16 cellular contexts compared by ENCODE assay signal in genomic region chr2:109188924-109189323, GRCh38. TPM values are rescaled to one million over a fixed set of nuclear protein-coding genes. Genes with fewer than 3 reads are reported as not detected.
DNase-seq lines count a peak whose midpoint lies in the region; ATAC-seq and TF ChIP-seq lines count a peak whose summit lies in the region.
"Had no signal": no experiment of that assay in that cellular context is flagged by ENCODE, and none has a peak within 500 bp of the region (broad histone marks: within the 10 kb centered on the region; RNA-seq: fewer than 3 reads in every experiment).

No MANE protein-coding gene starts in this region.

- H2BK15ac ChIP-seq in mesenchymal stem cell (ENCODE audit: low read depth, poor library complexity, severe bottlenecking) = no peak overlapping the region

- H3K27ac ChIP-seq in coronary artery = peak overlapping the region; percentile 19 to 22
- H3K27ac ChIP-seq in mesenchymal stem cell (ENCODE audit: low read length, poor library complexity, severe bottlenecking) = no peak overlapping the region
- H3K27ac ChIP-seq in tibial artery = peak overlapping the region; percentile 75 to 85
- H3K27ac ChIP-seq: A549 had no signal

- H3K9me3 ChIP-seq in NT2/D1 (ENCODE audit: insufficient read depth, low read length) = no peaks in the 10 kb centered on the region
- no peaks in the 10 kb centered on the region for H3K9me3 ChIP-seq in mesenchymal stem cell (ENCODE audit: control insufficient read depth, low read length)
- H3K9me3 ChIP-seq in tibial artery = no peaks in the 10 kb centered on the region
- H3K9me3 ChIP-seq: A549 had no signal

- no peak overlapping the region for H2AFZ ChIP-seq in mesenchymal stem cell (ENCODE audit: low read depth, low read length)

- no peaks in the 10 kb centered on the region for H3K36me3 ChIP-seq in NT2/D1 (ENCODE audit: insufficient read depth, insufficient read length, low read length)
- no peaks in the 10 kb centered on the region for H3K36me3 ChIP-seq in mesenchymal stem cell (ENCODE audit: control insufficient read depth in 1 of 2, insufficient read depth in 2 of 2, low read depth in 1 of 2, low read length in 2 of 2)
- no peaks in the 10 kb centered on the region for H3K36me3 ChIP-seq in tibial artery

- no peak overlapping the region for H3K4me2 ChIP-seq in mesenchymal stem cell (ENCODE audit: low read length, poor library complexity, severe bottlenecking)
- H3K4me2 ChIP-seq: A549 had no signal

- no peak overlapping the region for H3K18ac ChIP-seq in mesenchymal stem cell (ENCODE audit: low read depth in 1 of 2, low read length in 2 of 2)

- peaks cover 10 to 37% (median 26%) of the 10 kb centered on the region in 4 donors for H3K4me1 Mint-ChIP-seq in naive thymus-derived CD8-positive, alpha-beta T cell
- H3K4me1 Mint-ChIP-seq: CD14-positive monocyte had no signal

- DNase-seq in NT2/D1 (ENCODE audit: low read depth, low spot score) (no peak), coronary artery (ENCODE audit: low spot score) (no peak), mesenchymal stem cell (no peak), tibial artery (peak in 1 of 2 donors; percentile 37), kidney glomerular epithelial cell (lab: John Stamatoyannopoulos, UW) (no peak)
- no peak for DNase-seq in naive thymus-derived CD8-positive, alpha-beta T cell
- DNase-seq: CD8-positive, alpha-beta T cell; COR-L47; DND-41; GDM1; KBM-7 had no signal

- H3K4me1 ChIP-seq in NT2/D1 (ENCODE audit: insufficient read depth, insufficient read length) (peaks cover under 1% of the 10 kb centered on the region), mesenchymal stem cell (ENCODE audit: control insufficient read depth, insufficient read depth, low read depth, low read length) (peaks cover 17% of the 10 kb centered on the region), tibial artery (peaks cover 8 to 61% (median 55%) of the 10 kb centered on the region in 4 donors)

- H2BK120ac ChIP-seq in mesenchymal stem cell (ENCODE audit: low read depth, low read length) = no peak overlapping the region

- H3K4me3 ChIP-seq in NT2/D1 (ENCODE audit: insufficient read length, low read depth) (no peak overlapping the region), coronary artery (no peak overlapping the region), mesenchymal stem cell (ENCODE audit: insufficient read depth in 1 of 2, low read depth in 1 of 2, low read length in 2 of 2) (no peak overlapping the region), tibial artery (no peak overlapping the region)
- H3K4me3 ChIP-seq: A549 had no signal

- no peak overlapping the region for H3K27ac Mint-ChIP-seq in naive thymus-derived CD8-positive, alpha-beta T cell
- H3K27ac Mint-ChIP-seq: CD8-positive, alpha-beta T cell had no signal

- H3K9me3 Mint-ChIP-seq in naive thymus-derived CD8-positive, alpha-beta T cell = no peaks in the 10 kb centered on the region
- H3K9me3 Mint-ChIP-seq: CD14-positive monocyte; CD8-positive, alpha-beta T cell had no signal

- H3K23ac ChIP-seq in mesenchymal stem cell (ENCODE audit: low read length in 2 of 2) = no peak overlapping the region

- H2AK5ac ChIP-seq in mesenchymal stem cell (ENCODE audit: low read length, severe bottlenecking) = peak overlapping the region; percentile 33

- 92% methylated on average over 4 of the region's 4 CpGs for WGBS in mesenchymal stem cell

- no peaks in the 10 kb centered on the region for H3K27me3 ChIP-seq in NT2/D1 (ENCODE audit: insufficient read depth, insufficient read length)
- no peaks in the 10 kb centered on the region for H3K27me3 ChIP-seq in mesenchymal stem cell (ENCODE audit: control insufficient read depth in 1 of 2, insufficient read depth in 1 of 2, low read length in 2 of 2)
- no peaks in the 10 kb centered on the region for H3K27me3 ChIP-seq in tibial artery

- intact Hi-C loops in tibial artery (cut with DNase I; ENCODE audit: low total_unique reads) = no loop called here

- peak overlapping the region in 1 of 2 experiments; percentile 15 for H2BK12ac ChIP-seq in mesenchymal stem cell (ENCODE audit: low read length in 2 of 2)

- H3K27me3 Mint-ChIP-seq in naive thymus-derived CD8-positive, alpha-beta T cell = peaks cover 0 to 2% (median 0%) of the 10 kb centered on the region in 5 donors

- TF ChIP-seq CTCF in coronary artery (IDR thresholded peaks at IDR 0.05) = no peak
- TF ChIP-seq CTCF in tibial artery (IDR thresholded peaks at IDR 0.05) = no peak

- H3K4me3 Mint-ChIP-seq in naive thymus-derived CD8-positive, alpha-beta T cell = no peak overlapping the region
- H3K4me3 Mint-ChIP-seq: CD14-positive monocyte; CD8-positive, alpha-beta T cell had no signal

- POLR2A ChIA-PET in naive thymus-derived CD8-positive, alpha-beta T cell (lab: Charles Lee) = no interaction called here

- H3K9ac ChIP-seq in NT2/D1 (ENCODE audit: insufficient read length, low read depth) (peak overlapping the region; percentile 9), mesenchymal stem cell (ENCODE audit: low read length) (no peak overlapping the region)

- peak overlapping the region in 1 of 2 experiments; percentile 44 for H3K14ac ChIP-seq in mesenchymal stem cell (ENCODE audit: low read length in 2 of 2)

- peaks cover 35% of the 10 kb centered on the region for H3K79me1 ChIP-seq in mesenchymal stem cell (replicated peaks; ENCODE audit: low read length, poor library complexity, severe bottlenecking)

- ATAC-seq in HG03342 (IDR thresholded peaks at IDR 0.05; ENCODE audit: unreplicated experiment) (no peak), HG03025 (IDR thresholded peaks at IDR 0.05; ENCODE audit: low FRiP score, unreplicated experiment) (no peak)
- no peak for ATAC-seq in naive thymus-derived CD8-positive, alpha-beta T cell
- ATAC-seq: A549; CD8-positive, alpha-beta T cell; HCT116 had no signal

- no peak overlapping the region for H3K4ac ChIP-seq in mesenchymal stem cell (ENCODE audit: low read depth in 1 of 2, low read length in 2 of 2)

- H2BK5ac ChIP-seq in mesenchymal stem cell (ENCODE audit: low read depth, low read length, poor library complexity, severe bottlenecking) = no peak overlapping the region

- H4K8ac ChIP-seq in mesenchymal stem cell (ENCODE audit: low read length) = no peak overlapping the region

- no peak overlapping the region for H4K91ac ChIP-seq in mesenchymal stem cell (ENCODE audit: low read length)

- H3K36me3 Mint-ChIP-seq in naive thymus-derived CD8-positive, alpha-beta T cell = peaks cover 0 to 3% (median 2%) of the 10 kb centered on the region in 3 donors
- H3K36me3 Mint-ChIP-seq: CD14-positive monocyte; CD8-positive, alpha-beta T cell had no signal

RNA-seq across cellular contexts. Expression of gene SH3RF3, which starts 59.9 kb away (rescaled TPM):
- 23.7 TPM for polyA plus RNA-seq in mesenchymal stem cell (2013, experiment 1 of 2)
- 23.0 TPM for polyA plus RNA-seq in mesenchymal stem cell (2013, experiment 2 of 2)
- total RNA-seq in naive thymus-derived CD8-positive, alpha-beta T cell = 10 to 100 TPM; 14.9 to 15.1 TPM
- 1 to 10 TPM in 2 of 3 donors, under 1 TPM in 1; 0.39 to 4.4 (median 1.4) TPM for polyA plus RNA-seq in naive thymus-derived CD8-positive, alpha-beta T cell
